Comparison of ENCODE assay signal across 23 cellular contexts in the genomic region with DNA sequence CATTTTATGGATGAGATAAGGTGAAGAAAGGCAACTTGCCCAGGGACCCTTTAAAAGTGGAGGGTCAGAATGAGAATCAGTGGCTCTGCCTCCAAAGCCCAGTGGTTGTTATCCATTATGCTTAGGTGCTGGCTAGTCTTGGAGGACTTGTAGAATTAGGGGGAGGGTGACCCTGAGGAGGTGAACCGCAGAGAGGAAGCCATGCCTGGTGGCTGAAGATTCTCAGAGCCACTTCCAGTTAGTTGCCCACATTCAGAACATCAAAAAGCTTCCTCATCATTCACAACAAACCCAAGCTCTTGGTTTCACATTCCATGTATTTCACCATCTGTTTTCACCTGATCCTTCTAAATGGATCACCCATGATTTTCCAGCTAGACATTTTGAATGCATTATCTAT. TPM values are rescaled to one million over a fixed set of nuclear protein-coding genes. Genes with fewer than 3 reads are reported as not detected.
DNase-seq lines count a peak whose midpoint lies in the region; ATAC-seq, FAIRE-seq and TF ChIP-seq lines count a peak whose summit lies in the region.
"Had no signal": no experiment of that assay in that cellular context is flagged by ENCODE, and none has a peak within 500 bp of the region (broad histone marks: within the 10 kb centered on the region; RNA-seq: fewer than 3 reads in every experiment).

No MANE protein-coding gene starts in this region.

- no peaks in the 10 kb centered on the region for H3K9me3 Mint-ChIP-seq in astrocyte (ENCODE audit: unreplicated experiment)
- H3K9me3 Mint-ChIP-seq: activated naive CD4-positive, alpha-beta T cell treated with anti-CD3 and anti-CD28 coated beads for 36 hours; CD4-positive, alpha-beta memory T cell; mesothelial cell of epicardium; natural killer cell treated with Interleukin-12 subunit alpha and Interleukin-12 subunit beta and Interleukin-15 and Interleukin-18, amount 100 ng/mL, for 72 hours; stimulated activated memory B cell treated with anti-CD40 and anti-IgM and Interleukin-4, amounts not matched to agents 10 μg/mL and 1 μg/mL and 100 μg/mL, for 72 hours had no signal

- no peak overlapping the region for H3K9ac ChIP-seq in HUES48 (ENCODE audit: low read depth, low read length)
- no peak overlapping the region for H3K9ac ChIP-seq in astrocyte (ENCODE audit: low read length)
- no peak overlapping the region for H3K9ac ChIP-seq in neuronal stem cell (ENCODE audit: low read depth, low read length, poor library complexity)
- H3K9ac ChIP-seq: GM23248, KMS-11 had no signal

- no peak overlapping the region for H2BK5ac ChIP-seq in neuronal stem cell (ENCODE audit: low read length)

- no peaks in the 10 kb centered on the region for H3K79me2 ChIP-seq in astrocyte (ENCODE audit: insufficient read depth, low read length)

- no peak for TF ChIP-seq CTCF in astrocyte (IDR thresholded peaks at IDR 0.05; ENCODE audit: insufficient read depth, low read depth, low read length)
- no peak for TF ChIP-seq CTCF in heart right ventricle (IDR thresholded peaks at IDR 0.05)

- H3K36me3 Mint-ChIP-seq in astrocyte (ENCODE audit: low read depth, unreplicated experiment), result peaks cover 2% of the 10 kb centered on the region
- H3K36me3 Mint-ChIP-seq: CD4-positive, alpha-beta memory T cell; mesothelial cell of epicardium; natural killer cell treated with Interleukin-12 subunit alpha and Interleukin-12 subunit beta and Interleukin-15 and Interleukin-18, amount 100 ng/mL, for 72 hours; stimulated activated memory B cell treated with anti-CD40 and anti-IgM and Interleukin-4, amounts not matched to agents 10 μg/mL and 1 μg/mL and 100 μg/mL, for 72 hours had no signal

- H2AK5ac ChIP-seq in neuronal stem cell (ENCODE audit: low read depth, low read length), result no peak overlapping the region

- no peak overlapping the region for H4K91ac ChIP-seq in neuronal stem cell (ENCODE audit: low read depth, low read length, poor library complexity)

- no peak overlapping the region for H3K4ac ChIP-seq in neuronal stem cell (ENCODE audit: low read length)

- no peak overlapping the region for H3K4me3 Mint-ChIP-seq in astrocyte (ENCODE audit: unreplicated experiment)
- H3K4me3 Mint-ChIP-seq: activated naive CD4-positive, alpha-beta T cell treated with anti-CD3 and anti-CD28 coated beads for 36 hours; CD4-positive, alpha-beta memory T cell; mesothelial cell of epicardium; natural killer cell treated with Interleukin-12 subunit alpha and Interleukin-12 subunit beta and Interleukin-15 and Interleukin-18, amount 100 ng/mL, for 72 hours; stimulated activated memory B cell treated with anti-CD40 and anti-IgM and Interleukin-4, amounts not matched to agents 10 μg/mL and 1 μg/mL and 100 μg/mL, for 72 hours had no signal

- H2BK15ac ChIP-seq in neuronal stem cell (ENCODE audit: low read length), result no peak overlapping the region

- H4K20me1 ChIP-seq in astrocyte (ENCODE audit: insufficient read depth, low read length), result peaks cover 10% of the 10 kb centered on the region

- no peaks in the 10 kb centered on the region for H3K27me3 ChIP-seq in HUES48 (ENCODE audit: control insufficient read depth, insufficient read depth, low read length)
- H3K27me3 ChIP-seq in astrocyte (ENCODE audit: insufficient read depth, low read length), result no peaks in the 10 kb centered on the region
- H3K27me3 ChIP-seq in heart right ventricle, result no peaks in the 10 kb centered on the region
- H3K27me3 ChIP-seq in neuronal stem cell (ENCODE audit: control insufficient read depth in 3 of 3, insufficient read depth in 3 of 3, low read depth in 1 of 3, low read length in 3 of 3), result no peaks in the 10 kb centered on the region
- H3K27me3 ChIP-seq: pancreas, sigmoid colon, tibial nerve had no signal

- peak overlapping the region; percentile 21 for H3K27ac ChIP-seq in HUES48 (ENCODE audit: low read depth, low read length)
- H3K27ac ChIP-seq in astrocyte (ENCODE audit: low read depth, low read length), result no peak overlapping the region
- no peak overlapping the region for H3K27ac ChIP-seq in heart right ventricle
- no peak overlapping the region for H3K27ac ChIP-seq in neuronal stem cell (replicated peaks; ENCODE audit: low read length)
- H3K27ac ChIP-seq: KMS-11, pancreas, sigmoid colon, tibial nerve had no signal

- WGBS in heart right ventricle, 2 donors, result 68 to 81% methylated on average over 1 of the region's 1 CpG
- no CpG with 5 or more reads among the region's 1 CpG for WGBS in neuronal stem cell (ENCODE audit: extremely low coverage in 2 of 2, insufficient read length in 2 of 2, insufficient replicate concordance in 1 of 2), 2 donors

- H3K4me1 ChIP-seq in HUES48 (ENCODE audit: control insufficient read depth, insufficient read depth, low read length) (peaks cover 17% of the 10 kb centered on the region), astrocyte (ENCODE audit: insufficient read depth, low read length) (peaks cover 10% of the 10 kb centered on the region), heart right ventricle (peaks cover 0 to 33% (median 14%) of the 10 kb centered on the region in 9 donors), neuronal stem cell (ENCODE audit: control insufficient read depth in 2 of 2, insufficient read depth in 1 of 2, low read depth in 1 of 2, low read length in 2 of 2) (peaks cover 0 to 4% of the 10 kb centered on the region in 2 donors)
- H3K4me1 ChIP-seq: pancreas, sigmoid colon had no signal

- peak; percentile 23 for FAIRE-seq in astrocyte (lab: Jason Lieb, UNC)
- FAIRE-seq: pancreas had no signal

- no peaks in the 10 kb centered on the region for H3K79me1 ChIP-seq in neuronal stem cell (ENCODE audit: low read depth, low read length)

- no peak overlapping the region for H3K4me3 ChIP-seq in HUES48 (ENCODE audit: low read depth, low read length)
- no peak overlapping the region for H3K4me3 ChIP-seq in astrocyte (ENCODE audit: insufficient read depth, low read depth, low read length)
- no peak overlapping the region for H3K4me3 ChIP-seq in heart right ventricle
- no peak overlapping the region for H3K4me3 ChIP-seq in neuronal stem cell (ENCODE audit: low read length in 2 of 2)
- H3K4me3 ChIP-seq: GM23248, pancreas, sigmoid colon, tibial nerve had no signal

- intact Hi-C loops in heart right ventricle (cut with DNase I), result loop anchor here in 1 of 10 donors (5.0 kb wide), 1 partner anchor 135 kb away; no protein-coding TSS in a partner anchor

- no peak overlapping the region for H3K14ac ChIP-seq in neuronal stem cell (ENCODE audit: low read length)

- no peaks in the 10 kb centered on the region for H3K27me3 Mint-ChIP-seq in astrocyte (ENCODE audit: low read depth, unreplicated experiment)
- H3K27me3 Mint-ChIP-seq: CD4-positive, alpha-beta memory T cell; natural killer cell treated with Interleukin-12 subunit alpha and Interleukin-12 subunit beta and Interleukin-15 and Interleukin-18, amount 100 ng/mL, for 72 hours; stimulated activated memory B cell treated with anti-CD40 and anti-IgM and Interleukin-4, amounts not matched to agents 10 μg/mL and 1 μg/mL and 100 μg/mL, for 72 hours had no signal

- H2AFZ ChIP-seq in astrocyte (ENCODE audit: low read depth, low read length) (no peak overlapping the region), neuronal stem cell (ENCODE audit: low read length) (no peak overlapping the region)
- H2AFZ ChIP-seq: GM23248 had no signal

- H3K4me2 ChIP-seq in astrocyte (ENCODE audit: low read length) (no peak overlapping the region), neuronal stem cell (ENCODE audit: insufficient read depth, low read length, poor library complexity, severe bottlenecking) (no peak overlapping the region)
- H3K4me2 ChIP-seq: KMS-11 had no signal

- peaks cover 23% of the 10 kb centered on the region for H3K4me1 Mint-ChIP-seq in astrocyte (ENCODE audit: low read depth, unreplicated experiment)
- H3K4me1 Mint-ChIP-seq: stimulated activated memory B cell treated with anti-CD40 and anti-IgM and Interleukin-4, amounts not matched to agents 10 μg/mL and 1 μg/mL and 100 μg/mL, for 72 hours had no signal

- H2BK12ac ChIP-seq in neuronal stem cell (ENCODE audit: low read length), result no peak overlapping the region

- DNase-seq in AML-193 (lab: John Stamatoyannopoulos, UW) (peak; percentile 70 to 74), RPMI7951 (ENCODE audit: low read depth) (peak; percentile 24), astrocyte (ENCODE audit: low read depth) (no peak), heart right ventricle (no peak), NCI-H1417 (lab: John Stamatoyannopoulos, UW) (no peak), neuronal stem cell (ENCODE audit: low spot score) (no peak), amniotic stem cell (lab: John Stamatoyannopoulos, UW) (no peak)
- DNase-seq: activated naive CD4-positive, alpha-beta T cell treated with anti-CD3 and anti-CD28 coated beads for 36 hours; activated T-cell treated with anti-CD3 and anti-CD28 coated beads, Interleukin-2, amount 50 U/mL, for 1 hour; CD4-positive, alpha-beta memory T cell; DMS153; effector memory CD4-positive, alpha-beta T cell; GM23248; NCI-H1105 treated with DMSO at 0.1 percent for 48 hours; NCI-H446 treated with DMSO at 0.1 percent for 48 hours; pancreas; sigmoid colon had no signal

- H4K8ac ChIP-seq in neuronal stem cell (ENCODE audit: low read depth, low read length), result no peak overlapping the region

- H3K9me3 ChIP-seq in HUES48 (ENCODE audit: control insufficient read depth, insufficient read depth, low read length) (no peaks in the 10 kb centered on the region), astrocyte (ENCODE audit: insufficient read depth, low read depth, low read length) (no peaks in the 10 kb centered on the region), heart right ventricle (no peaks in the 10 kb centered on the region), neuronal stem cell (replicated peaks in 1 of 2; ENCODE audit: control insufficient read depth in 2 of 2, insufficient read depth in 1 of 2, low read depth in 1 of 2, low read length in 2 of 2) (no peaks in the 10 kb centered on the region)
- H3K9me3 ChIP-seq: pancreas, sigmoid colon, tibial nerve had no signal

- no peak for ATAC-seq in heart right ventricle
- ATAC-seq: natural killer cell treated with Interleukin-12 subunit alpha and Interleukin-12 subunit beta and Interleukin-15 and Interleukin-18, amount 100 ng/mL, for 72 hours; pancreas; stimulated activated memory B cell treated with anti-CD40 and anti-IgM and Interleukin-4, amounts not matched to agents 10 μg/mL and 1 μg/mL and 100 μg/mL, for 72 hours had no signal

- no peak overlapping the region for H3K18ac ChIP-seq in neuronal stem cell (ENCODE audit: low read length)

- H2BK120ac ChIP-seq in neuronal stem cell (ENCODE audit: low read depth, low read length), result no peak overlapping the region

- H3K36me3 ChIP-seq in HUES48 (ENCODE audit: control insufficient read depth, insufficient read depth, low read length), result peaks cover 5% of the 10 kb centered on the region
- H3K36me3 ChIP-seq in astrocyte (ENCODE audit: insufficient read depth, low read length), result peaks cover 8% of the 10 kb centered on the region
- H3K36me3 ChIP-seq in heart right ventricle, result peaks cover 0 to 6% (median 0%) of the 10 kb centered on the region in 9 donors
- H3K36me3 ChIP-seq in neuronal stem cell (replicated peaks in 1 of 2; ENCODE audit: control insufficient read depth in 2 of 2, insufficient read depth in 2 of 2, low read length in 2 of 2), result peaks cover 0 to 16% of the 10 kb centered on the region in 2 donors
- H3K36me3 ChIP-seq: pancreas, sigmoid colon, tibial nerve had no signal

- H3K27ac Mint-ChIP-seq in astrocyte (ENCODE audit: unreplicated experiment), result no peak overlapping the region
- H3K27ac Mint-ChIP-seq: activated naive CD4-positive, alpha-beta T cell treated with anti-CD3 and anti-CD28 coated beads for 36 hours; stimulated activated memory B cell treated with anti-CD40 and anti-IgM and Interleukin-4, amounts not matched to agents 10 μg/mL and 1 μg/mL and 100 μg/mL, for 72 hours had no signal

- H3K23ac ChIP-seq in neuronal stem cell (ENCODE audit: low read depth, low read length, poor library complexity), result no peak overlapping the region

RNA-seq across cellular contexts. Expression of a gene that starts 11.2 kb away (rescaled TPM):
- total RNA-seq in RPMI7951 (2014; rRNA removed; shearing (Covaris generic)), result 2.5 and 2.7 TPM in 2 replicates
- total RNA-seq in astrocyte (3.1 TPM in 2 replicates), heart right ventricle (1 to 10 TPM in 8 of 10 donors, under 1 TPM in 2; 0.88 to 2.0 (median 1.3) TPM)
- polyA plus RNA-seq in heart right ventricle, result under 1 TPM; 0.28 to 0.80 TPM
- polyA plus RNA-seq in neuronal stem cell (2013, experiment 1 of 2), result 2.7 TPM
- 2.2 TPM for polyA plus RNA-seq in neuronal stem cell (2013, experiment 2 of 2)

Comparison
In these comparisons a context has a peak if more than half of its experiments do, and no peak if none do; other contexts are left out.
1. DNase-seq: peak in AML-193 (2 of 2) and RPMI7951 (single experiment); none in astrocyte (single experiment), heart right ventricle (0 of 2), NCI-H1417 (0 of 3), neuronal stem cell (single experiment) and amniotic stem cell (single experiment).